Comparison of ENCODE assay signal across 10 cellular contexts in genomic region chr20:58307270-58307669, GRCh38. TPM values are rescaled to one million over a fixed set of nuclear protein-coding genes. Genes with fewer than 3 reads are reported as not detected.
DNase-seq lines count a peak whose midpoint lies in the region; ATAC-seq and TF ChIP-seq lines count a peak whose summit lies in the region.
"Had no signal": no experiment of that assay in that cellular context is flagged by ENCODE, and none has a peak within 500 bp of the region (broad histone marks: within the 10 kb centered on the region; RNA-seq: fewer than 3 reads in every experiment).

No MANE protein-coding gene starts in this region.

- no peak overlapping the region for H2BK5ac ChIP-seq in mesenchymal stem cell (ENCODE audit: low read depth, low read length, poor library complexity, severe bottlenecking)

- WGBS in mesenchymal stem cell: 98% methylated on average over 6 of the region's 7 CpGs

- no peak for ATAC-seq in upper lobe of right lung
- ATAC-seq in HG03139 (IDR thresholded peaks at IDR 0.05; ENCODE audit: unreplicated experiment): no peak

- H2AFZ ChIP-seq in mesenchymal stem cell (ENCODE audit: low read depth, low read length): no peak overlapping the region

- no peak overlapping the region for H4K91ac ChIP-seq in mesenchymal stem cell (ENCODE audit: low read length)

- CTCF ChIA-PET in activated CD4-positive, alpha-beta memory T cell treated with anti-CD3 and anti-CD28 coated beads, Interleukin-2, amount 10 ng/mL, durations not matched to agents 7 days and 5 days (lab: Charles Lee): interaction anchor here (0.6 to 2.0 kb wide), 3 partner anchors 11 to 688 kb away, joined by 3 to 5 read pairs (median 4); no protein-coding TSS in a partner anchor

- H3K27me3 ChIP-seq in mesenchymal stem cell (ENCODE audit: control insufficient read depth in 1 of 2, insufficient read depth in 1 of 2, low read length in 2 of 2): no peaks in the 10 kb centered on the region
- no peaks in the 10 kb centered on the region for H3K27me3 ChIP-seq in upper lobe of right lung
- H3K27me3 ChIP-seq: pancreas had no signal

- no peak overlapping the region for H3K4ac ChIP-seq in mesenchymal stem cell (ENCODE audit: low read depth in 1 of 2, low read length in 2 of 2)

- DNase-seq in activated naive CD4-positive, alpha-beta T cell treated with Interleukin-2 at 50 U/mL for 16 hours: no peak
- no peak for DNase-seq in activated CD4-positive, alpha-beta memory T cell treated with anti-CD3 and anti-CD28 coated beads, Interleukin-2, amount 10 ng/mL, durations not matched to agents 7 days and 5 days
- DNase-seq in mesenchymal stem cell (no peak), upper lobe of right lung (no peak), mesenteric fat pad (ENCODE audit: low spot score) (no peak), NCI-H1105 (lab: John Stamatoyannopoulos, UW) (no peak)
- DNase-seq: NCI-H2081 treated with DMSO at 0.1 percent for 48 hours had no signal

- POLR2A ChIA-PET in activated CD4-positive, alpha-beta memory T cell treated with anti-CD3 and anti-CD28 coated beads, Interleukin-2, amount 10 ng/mL, durations not matched to agents 7 days and 5 days (lab: Charles Lee): interaction anchor here (0.7 to 2.2 kb wide), 13 partner anchors 11 to 725 kb away, joined by 3 to 23 read pairs (median 4); partner anchors contain the start of genes ATP5F1E, STX16 and VAPB

- H3K4me1 ChIP-seq in mesenchymal stem cell (ENCODE audit: control insufficient read depth, insufficient read depth, low read depth, low read length) (peaks cover 14% of the 10 kb centered on the region), upper lobe of right lung (peaks cover 33% of the 10 kb centered on the region)

- no peaks in the 10 kb centered on the region for H3K27me3 Mint-ChIP-seq in activated naive CD4-positive, alpha-beta T cell treated with anti-CD3 and anti-CD28 coated beads, Interleukin-2, amount 50 U/mL, for 24 hours
- H3K27me3 Mint-ChIP-seq in activated CD4-positive, alpha-beta memory T cell treated with anti-CD3 and anti-CD28 coated beads, Interleukin-2, amount 10 ng/mL, durations not matched to agents 7 days and 5 days: no peaks in the 10 kb centered on the region

- H3K36me3 Mint-ChIP-seq in activated naive CD4-positive, alpha-beta T cell treated with anti-CD3 and anti-CD28 coated beads, Interleukin-2, amount 50 U/mL, for 24 hours: peaks cover 4% of the 10 kb centered on the region
- H3K36me3 Mint-ChIP-seq in activated CD4-positive, alpha-beta memory T cell treated with anti-CD3 and anti-CD28 coated beads, Interleukin-2, amount 10 ng/mL, durations not matched to agents 7 days and 5 days (ENCODE audit: low read depth): peaks cover 35% of the 10 kb centered on the region

- intact Hi-C loops in upper lobe of right lung (cut with DNase I): no loop called here

- H3K9me3 ChIP-seq in mesenchymal stem cell (ENCODE audit: control insufficient read depth, low read length): no peaks in the 10 kb centered on the region
- no peaks in the 10 kb centered on the region for H3K9me3 ChIP-seq in upper lobe of right lung
- H3K9me3 ChIP-seq: pancreas had no signal

- peaks cover 12% of the 10 kb centered on the region for H3K9me3 Mint-ChIP-seq in activated naive CD4-positive, alpha-beta T cell treated with anti-CD3 and anti-CD28 coated beads, Interleukin-2, amount 50 U/mL, for 24 hours
- no peaks in the 10 kb centered on the region for H3K9me3 Mint-ChIP-seq in activated CD4-positive, alpha-beta memory T cell treated with anti-CD3 and anti-CD28 coated beads, Interleukin-2, amount 10 ng/mL, durations not matched to agents 7 days and 5 days

- peak overlapping the region; percentile 97 for H3K27ac Mint-ChIP-seq in activated naive CD4-positive, alpha-beta T cell treated with anti-CD3 and anti-CD28 coated beads, Interleukin-2, amount 50 U/mL, for 24 hours
- peak overlapping the region; percentile 79 for H3K27ac Mint-ChIP-seq in activated CD4-positive, alpha-beta memory T cell treated with anti-CD3 and anti-CD28 coated beads, Interleukin-2, amount 10 ng/mL, durations not matched to agents 7 days and 5 days

- peak overlapping the region; percentile 34 for H3K4me3 Mint-ChIP-seq in activated naive CD4-positive, alpha-beta T cell treated with anti-CD3 and anti-CD28 coated beads, Interleukin-2, amount 50 U/mL, for 24 hours
- H3K4me3 Mint-ChIP-seq in activated CD4-positive, alpha-beta memory T cell treated with anti-CD3 and anti-CD28 coated beads, Interleukin-2, amount 10 ng/mL, durations not matched to agents 7 days and 5 days: peak overlapping the region; percentile 76

- H3K36me3 ChIP-seq in mesenchymal stem cell (ENCODE audit: control insufficient read depth in 1 of 2, insufficient read depth in 2 of 2, low read depth in 1 of 2, low read length in 2 of 2) (peaks cover 5 to 33% of the 10 kb centered on the region in 2 experiments), upper lobe of right lung (peaks cover 12% of the 10 kb centered on the region)
- H3K36me3 ChIP-seq: pancreas had no signal

- peaks cover 63% of the 10 kb centered on the region for H3K4me1 Mint-ChIP-seq in activated naive CD4-positive, alpha-beta T cell treated with anti-CD3 and anti-CD28 coated beads, Interleukin-2, amount 50 U/mL, for 24 hours
- peaks cover 54% of the 10 kb centered on the region for H3K4me1 Mint-ChIP-seq in activated CD4-positive, alpha-beta memory T cell treated with anti-CD3 and anti-CD28 coated beads, Interleukin-2, amount 10 ng/mL, durations not matched to agents 7 days and 5 days

- H3K4me3 ChIP-seq in mesenchymal stem cell (ENCODE audit: insufficient read depth in 1 of 2, low read depth in 1 of 2, low read length in 2 of 2) (no peak overlapping the region), upper lobe of right lung (no peak overlapping the region)
- H3K4me3 ChIP-seq: pancreas had no signal

- no peak for TF ChIP-seq CTCF in upper lobe of right lung (IDR thresholded peaks at IDR 0.05)

- no peak overlapping the region for H3K9ac ChIP-seq in mesenchymal stem cell (ENCODE audit: low read length)

- no peak overlapping the region for H2BK120ac ChIP-seq in mesenchymal stem cell (ENCODE audit: low read depth, low read length)

- peak overlapping the region; percentile 8 for H2AK5ac ChIP-seq in mesenchymal stem cell (ENCODE audit: low read length, severe bottlenecking)

- no peak overlapping the region for H3K23ac ChIP-seq in mesenchymal stem cell (ENCODE audit: low read length in 2 of 2)

- H3K79me1 ChIP-seq in mesenchymal stem cell (replicated peaks; ENCODE audit: low read length, poor library complexity, severe bottlenecking): peaks cover 28% of the 10 kb centered on the region

- H3K14ac ChIP-seq in mesenchymal stem cell (ENCODE audit: low read length in 2 of 2): no peak overlapping the region

- no peak overlapping the region for H2BK12ac ChIP-seq in mesenchymal stem cell (ENCODE audit: low read length in 2 of 2)

- no peak overlapping the region for H2BK15ac ChIP-seq in mesenchymal stem cell (ENCODE audit: low read depth, poor library complexity, severe bottlenecking)

- H4K8ac ChIP-seq in mesenchymal stem cell (ENCODE audit: low read length): no peak overlapping the region

- no peak overlapping the region for H3K18ac ChIP-seq in mesenchymal stem cell (ENCODE audit: low read depth in 1 of 2, low read length in 2 of 2)

- H3K27ac ChIP-seq in mesenchymal stem cell (ENCODE audit: low read length, poor library complexity, severe bottlenecking): peak overlapping the region; percentile 45
- H3K27ac ChIP-seq in upper lobe of right lung: peak overlapping the region; percentile 4

- H3K4me2 ChIP-seq in mesenchymal stem cell (ENCODE audit: low read length, poor library complexity, severe bottlenecking): no peak overlapping the region

RNA-seq across cellular contexts. Expression of gene RAB22A, which starts 2.2 kb away (rescaled TPM):
- total RNA-seq in activated CD4-positive, alpha-beta memory T cell treated with anti-CD3 and anti-CD28 coated beads, Interleukin-2, amount 10 ng/mL, durations not matched to agents 7 days and 5 days: 10 to 100 TPM; 14.7 to 14.8 TPM
- 16.4 TPM for polyA plus RNA-seq in mesenchymal stem cell (2013, experiment 1 of 2)
- 16.1 TPM for polyA plus RNA-seq in mesenchymal stem cell (2013, experiment 2 of 2)
- total RNA-seq in upper lobe of right lung (24.2 TPM), mesenteric fat pad (22.2 TPM)
